ENCODE assay signal across 11 cellular contexts in genomic region chr1:226732856-226733291, GRCh38. TPM values are rescaled to one million over a fixed set of nuclear protein-coding genes. Genes with fewer than 3 reads are reported as not detected.
DNase-seq lines count a peak whose midpoint lies in the region; ATAC-seq and TF ChIP-seq lines count a peak whose summit lies in the region.
"Had no signal": no experiment of that assay in that cellular context is flagged by ENCODE, and none has a peak within 500 bp of the region (broad histone marks: within the 10 kb centered on the region; RNA-seq: fewer than 3 reads in every experiment).

No MANE protein-coding gene starts in this region.

- H3K4me1 Mint-ChIP-seq in nephron progenitor cell: peaks cover 48% of the 10 kb centered on the region

- peaks cover 49% of the 10 kb centered on the region for H3K27me3 Mint-ChIP-seq in nephron progenitor cell (ENCODE audit: low read depth, poor library complexity)

- H3K27ac ChIP-seq in left ventricle myocardium inferior (replicated peaks) (peak overlapping the region; percentile 56), caudate nucleus (ENCODE audit: low read depth, low read length) (peak overlapping the region; percentile 97)

- H3K4me3 Mint-ChIP-seq in nephron progenitor cell: peak overlapping the region; percentile 1

- no peak overlapping the region for H3K27ac Mint-ChIP-seq in nephron progenitor cell

- H3K9me3 ChIP-seq in left ventricle myocardium inferior (replicated peaks): no peaks in the 10 kb centered on the region

- peak overlapping the region; percentile 89 for H3K4me3 ChIP-seq in left ventricle myocardium inferior

- peaks cover 93% of the 10 kb centered on the region for H3K4me1 ChIP-seq in left ventricle myocardium inferior

- DNase-seq in left ventricle myocardium inferior: no peak
- no peak for DNase-seq in left ventricle myocardium superior
- peak in 1 of 61 donors; percentile 13 for DNase-seq in caudate nucleus (lab: John Stamatoyannopoulos, UW)
- DNase-seq in nephron progenitor cell: no peak
- DNase-seq in HuH-7.5 (ENCODE audit: low spot score): no peak
- DNase-seq: stimulated activated CD8-positive, alpha-beta memory T cell treated with anti-CD3 and anti-CD28 coated beads, Interleukin-4, amount 100 ng/mL, for 48 hours had no signal

- ATAC-seq in left ventricle myocardium superior: no peak
- ATAC-seq in HG03354 (IDR thresholded peaks at IDR 0.05; ENCODE audit: poor library complexity, severe bottlenecking, unreplicated experiment): no peak
- no peak for ATAC-seq in HG02885 (IDR thresholded peaks at IDR 0.05; ENCODE audit: poor library complexity, unreplicated experiment)
- no peak for ATAC-seq in GM21515 (IDR thresholded peaks at IDR 0.05; ENCODE audit: unreplicated experiment)
- ATAC-seq: esophagus mucosa, sciatic nerve had no signal

- no peaks in the 10 kb centered on the region for H3K27me3 ChIP-seq in left ventricle myocardium inferior (ENCODE audit: low read depth)

- peaks cover 25% of the 10 kb centered on the region for H3K36me3 Mint-ChIP-seq in nephron progenitor cell (ENCODE audit: low read depth)

- no peaks in the 10 kb centered on the region for H3K9me3 Mint-ChIP-seq in nephron progenitor cell

- H3K36me3 ChIP-seq in left ventricle myocardium inferior: peaks cover 14% of the 10 kb centered on the region

- TF ChIP-seq CTCF in left ventricle myocardium inferior (IDR thresholded peaks at IDR 0.05; ENCODE audit: borderline replicate concordance) (no peak), nephron progenitor cell (IDR thresholded peaks at IDR 0.05) (no peak)

- intact Hi-C loops in left ventricle myocardium inferior (cut with micrococcal nuclease) (loop anchor here (10.0 kb wide), 1 partner anchor 78 kb away; no protein-coding TSS in a partner anchor), left ventricle myocardium superior (cut with micrococcal nuclease) (no loop called here)

RNA-seq across cellular contexts. Expression of gene ITPKB, which starts 6.2 kb away (rescaled TPM):
- total RNA-seq in left ventricle myocardium inferior (15.7 TPM), left ventricle myocardium superior (19.5 TPM)
